ENCODE assay signal across 26 cellular contexts in the genomic region with DNA sequence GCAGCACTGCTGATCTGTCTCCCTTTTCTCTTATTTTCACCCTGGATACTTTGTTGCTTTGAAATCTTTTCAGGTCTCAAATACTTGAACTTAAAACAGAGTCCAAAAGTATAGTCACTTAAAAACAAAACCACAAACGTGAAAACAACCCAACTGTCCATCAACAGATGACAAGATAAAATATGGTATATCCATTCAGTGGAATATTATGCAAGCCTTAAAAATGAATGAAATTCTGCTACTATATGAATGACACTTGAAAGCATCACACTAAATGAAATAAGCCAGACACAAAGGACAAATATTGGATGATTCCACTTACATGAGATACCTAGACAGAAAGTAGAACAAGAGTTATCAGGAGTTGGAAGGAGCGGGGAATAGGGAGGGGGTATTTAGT. TPM values are rescaled to one million over a fixed set of nuclear protein-coding genes. Genes with fewer than 3 reads are reported as not detected.
A peak's percentile ranks its signal among the peaks of the same experiment; 100 is the strongest.
DNase-seq lines count a peak whose midpoint lies in the region; ATAC-seq, FAIRE-seq and TF ChIP-seq lines count a peak whose summit lies in the region.
"Had no signal": no experiment of that assay in that cellular context is flagged by ENCODE, and none has a peak within 500 bp of the region (broad histone marks: within the 10 kb centered on the region; RNA-seq: fewer than 3 reads in every experiment).

No MANE protein-coding gene starts in this region.

- no peak overlapping the region for H4K91ac ChIP-seq in H1 (replicated peaks; ENCODE audit: insufficient read length, low read length)

- H4K5ac ChIP-seq in H1 (ENCODE audit: insufficient read length, low read depth, low read length): no peak overlapping the region

- H3K79me1 ChIP-seq in H1 (ENCODE audit: low read depth, low read length): no peaks in the 10 kb centered on the region

- H3K18ac ChIP-seq in H1 (ENCODE audit: extremely low read depth, low read length): no peak overlapping the region

- H3K27ac ChIP-seq in HEK293 (ENCODE audit: extremely low read depth, low read depth, low read length) (no peak overlapping the region), H1 (ENCODE audit: low read depth, low read length) (no peak overlapping the region)
- H3K27ac ChIP-seq: BLaER1 had no signal

- H3K79me2 ChIP-seq in H1 (ENCODE audit: control insufficient read depth in 1 of 2, insufficient read depth in 2 of 2, low read length in 2 of 2): peaks cover 0 to 67% of the 10 kb centered on the region in 2 experiments; a peak in 3 of 4 replicates

- no peak overlapping the region for H3K14ac ChIP-seq in H1 (ENCODE audit: insufficient read length)

- H3K56ac ChIP-seq in H1 (replicated peaks; ENCODE audit: insufficient read length, low read depth, low read length): no peak overlapping the region

- TF ChIP-seq EP300 in H1 (IDR thresholded peaks at IDR 0.05; ENCODE audit: borderline replicate concordance in 1 of 2, low read depth in 2 of 2, low read length in 2 of 2): no peak

- H2BK5ac ChIP-seq in H1 (ENCODE audit: low read depth, low read length): no peak overlapping the region

- TF ChIP-seq CTCF in HEK293 (tag by site-specific recombination; IDR thresholded peaks at IDR 0.05) (no peak), WTC11 (IDR thresholded peaks at IDR 0.05) (no peak), H1 (IDR thresholded peaks at IDR 0.05; ENCODE audit: control extremely low read depth in 1 of 3, insufficient read depth in 1 of 3, low read depth in 1 of 3, low read length in 3 of 3) (no peak)

- FAIRE-seq in H1 (lab: Jason Lieb, UNC): no peak
- FAIRE-seq: A204.1, G401.6, GM12891, GM19239 had no signal

- H3K23ac ChIP-seq in H1 (ENCODE audit: insufficient read length): no peak overlapping the region

- ATAC-seq in WTC11: no peak
- ATAC-seq in esophagus mucosa: no peak

- no peak overlapping the region for H2AFZ ChIP-seq in H1 (ENCODE audit: low read length)

- H3K27ac Mint-ChIP-seq in WTC11: no peak overlapping the region
- H3K27ac Mint-ChIP-seq: CD14-positive monocyte; CD4-positive, alpha-beta memory T cell; CD8-positive, alpha-beta memory T cell had no signal

- H2BK12ac ChIP-seq in H1 (ENCODE audit: low read depth, low read length): no peak overlapping the region

- no peaks in the 10 kb centered on the region for H3K36me3 ChIP-seq in HEK293 (ENCODE audit: control insufficient read depth in 2 of 2, insufficient read depth in 1 of 2, low read length in 2 of 2)
- peaks cover 5 to 62% (median 25%) of the 10 kb centered on the region in 4 experiments; a peak in 7 of 8 replicates for H3K36me3 ChIP-seq in H1 (ENCODE audit: control insufficient read depth in 2 of 4, insufficient read depth in 4 of 4, low read length in 3 of 4)

- no peaks in the 10 kb centered on the region for H3K23me2 ChIP-seq in H1 (ENCODE audit: low read depth, low read length)

- H3K4me2 ChIP-seq in H1 (ENCODE audit: insufficient read depth in 1 of 2, low read depth in 2 of 2, low read length in 2 of 2): no peak overlapping the region
- H3K4me2 ChIP-seq: BLaER1 had no signal

- H3K4me3 ChIP-seq in HEK293 (ENCODE audit: low read depth, low read length) (no peak overlapping the region), H1 (ENCODE audit: extremely low read depth in 1 of 4, insufficient read depth in 2 of 4, low read depth in 3 of 4, low read length in 4 of 4) (no peak overlapping the region)
- H3K4me3 ChIP-seq: BLaER1 had no signal

- no peak overlapping the region for H2BK120ac ChIP-seq in H1 (replicated peaks; ENCODE audit: low read depth, low read length)

- H3K9me3 ChIP-seq in HEK293 (ENCODE audit: control insufficient read depth, insufficient read depth, low read depth, low read length) (no peaks in the 10 kb centered on the region), H1 (ENCODE audit: insufficient read depth in 2 of 2, low read depth in 1 of 2, low read length in 1 of 2) (peaks cover 0 to 5% of the 10 kb centered on the region in 2 experiments; a peak in 3 of 4 replicates)
- H3K9me3 ChIP-seq: BE2C had no signal

- peaks cover 17% of the 10 kb centered on the region for H3K9me3 Mint-ChIP-seq in WTC11

- no peak overlapping the region for H4K8ac ChIP-seq in H1 (ENCODE audit: extremely low read depth, insufficient read depth, low read length)

- 94 to 100% methylated on average over 1 to 2 of the region's 2 CpGs for WGBS in H1 (ENCODE audit: extremely low coverage in 1 of 2, insufficient coverage in 1 of 2, insufficient read length in 1 of 2, insufficient replicate concordance in 2 of 2, low coverage in 1 of 2, low lambda C conversion rate in 2 of 2, missing lambda C conversion rate in 1 of 2), 2 experiments

- H2BK20ac ChIP-seq in H1 (ENCODE audit: low read length): no peak overlapping the region

- DNase-seq in WTC11 (ENCODE audit: low spot score) (no peak), H1 (ENCODE audit: low read depth in 1 of 2, low spot score in 2 of 2) (no peak), DMS79 treated with DMSO at 0.1 percent for 48 hours (lab: John Stamatoyannopoulos, UW) (no peak)
- DNase-seq: 8988T; ACHN; BE2C; C1 segment of cervical spinal cord; CD4-positive, alpha-beta memory T cell; CD4-positive, CD25-positive, alpha-beta regulatory T cell; CD8-positive, alpha-beta memory T cell; COR-L47; DMS 273 treated with DMSO at 0.1 percent for 48 hours; DMS153; DMS53; DMS79; GF-D8 had no signal

- H3K4me1 ChIP-seq in HEK293 (ENCODE audit: control insufficient read depth, insufficient read depth, low read length): no peaks in the 10 kb centered on the region
- H3K4me1 ChIP-seq in H1 (replicated peaks in 1 of 4; ENCODE audit: control insufficient read depth in 3 of 4, insufficient read depth in 4 of 4, low read length in 3 of 4): no peaks in the 10 kb centered on the region
- H3K4me1 ChIP-seq: BE2C, BLaER1 had no signal

- peaks cover 2 to 8% of the 10 kb centered on the region in 2 experiments for H4K20me1 ChIP-seq in H1 (replicated peaks in 1 of 2; ENCODE audit: control insufficient read depth in 1 of 2, insufficient read depth in 2 of 2, low read length in 2 of 2)
- H4K20me1 ChIP-seq: BLaER1 had no signal

- peaks cover 81% of the 10 kb centered on the region for H3K36me3 Mint-ChIP-seq in WTC11

- TF ChIP-seq POLR2A in H1 (IDR thresholded peaks at IDR 0.05; ENCODE audit: control extremely low read depth in 1 of 2, low read depth in 2 of 2, low read length in 2 of 2): no peak

- no peak overlapping the region for H3K4ac ChIP-seq in H1 (replicated peaks; ENCODE audit: insufficient read length, low read depth, low read length)

- no peak for TF ChIP-seq RAD21 in H1 (IDR thresholded peaks at IDR 0.05 in 1 of 2, conservative IDR thresholded peaks at IDR 0.05 in 1 of 2; ENCODE audit: low read depth in 2 of 2, low read length in 2 of 2)

- H2BK15ac ChIP-seq in H1 (ENCODE audit: low read length): no peak overlapping the region

- no peaks in the 10 kb centered on the region for H3K27me3 ChIP-seq in H1 (replicated peaks in 1 of 4; ENCODE audit: control insufficient read depth in 3 of 4, extremely low read depth in 1 of 4, insufficient read depth in 3 of 4, low read length in 3 of 4)
- H3K27me3 ChIP-seq: BE2C, BLaER1 had no signal

- H3K4me1 Mint-ChIP-seq in WTC11: peaks cover 4% of the 10 kb centered on the region; the same call in 1 of the 2 replicates
- H3K4me1 Mint-ChIP-seq: CD14-positive monocyte; CD8-positive, alpha-beta memory T cell had no signal

- 0 out of 2 replicates have a peak, but pooled peaks cover 3% of the 10 kb centered on the region for H3K27me3 Mint-ChIP-seq in WTC11 (ENCODE audit: low read depth)
- H3K27me3 Mint-ChIP-seq: CD4-positive, alpha-beta memory T cell; CD4-positive, CD25-positive, alpha-beta regulatory T cell; CD8-positive, alpha-beta memory T cell had no signal

- CTCF ChIA-PET in HEK293 (lab: Yijun Ruan, JAX) (interaction anchor here (0.6 to 0.7 kb wide), 2 partner anchors 15 to 118 kb away, joined by 3 to 4 read pairs; no protein-coding TSS in a partner anchor), WTC11 (lab: Charles Lee) (no interaction called here), H1 (lab: Charles Lee; ENCODE audit: partially characterized antibody) (no interaction called here)

- H2AK5ac ChIP-seq in H1 (ENCODE audit: low read depth, low read length): no peak overlapping the region

- no peak overlapping the region for H3K4me3 Mint-ChIP-seq in WTC11
- H3K4me3 Mint-ChIP-seq: CD14-positive monocyte; CD4-positive, alpha-beta memory T cell; CD4-positive, CD25-positive, alpha-beta regulatory T cell; CD8-positive, alpha-beta memory T cell had no signal

- POLR2A ChIA-PET in HEK293 (lab: Yijun Ruan, JAX) (no interaction called here), WTC11 (lab: Charles Lee) (no interaction called here), H1 (lab: Charles Lee; ENCODE audit: partially characterized antibody) (interaction anchor here (12.8 kb wide), 1 partner anchor 12 kb away, joined by 57 read pairs; no protein-coding TSS in a partner anchor)

- H3K9ac ChIP-seq in H1 (replicated peaks in 1 of 4; ENCODE audit: extremely low read depth in 1 of 4, low read depth in 3 of 4, low read length in 3 of 4): no peak overlapping the region
- H3K9ac ChIP-seq: BLaER1 had no signal

TF ChIP-seq in HEK293, 187 proteins besides CTCF, POLR2A, EP300 and RAD21:
- TF ChIP-seq ZNF366 (tag by site-specific recombination; conservative IDR thresholded peaks at IDR 0.05) (no peak), ZNF146 (tag by site-specific recombination; IDR thresholded peaks at IDR 0.05) (peak; percentile 90)

TF ChIP-seq in WTC11, 78 proteins besides CTCF, POLR2A, EP300 and RAD21:
- TF ChIP-seq GTF2I (CRISPR knock-in tag; conservative IDR thresholded peaks at IDR 0.05) (0 out of 2 replicates have a peak, but pooled peaks have one; percentile 14), RELA (CRISPR knock-in tag; IDR thresholded peaks at IDR 0.05; ENCODE audit: borderline replicate concordance) (no peak)

TF ChIP-seq in H1, 55 proteins besides CTCF, POLR2A, EP300 and RAD21:
- TF ChIP-seq KDM1A (IDR thresholded peaks at IDR 0.05; ENCODE audit: borderline replicate concordance, low read length): peak; percentile 67; the same call in 1 of the 2 replicates
- TF ChIP-seq, protein P1, sequence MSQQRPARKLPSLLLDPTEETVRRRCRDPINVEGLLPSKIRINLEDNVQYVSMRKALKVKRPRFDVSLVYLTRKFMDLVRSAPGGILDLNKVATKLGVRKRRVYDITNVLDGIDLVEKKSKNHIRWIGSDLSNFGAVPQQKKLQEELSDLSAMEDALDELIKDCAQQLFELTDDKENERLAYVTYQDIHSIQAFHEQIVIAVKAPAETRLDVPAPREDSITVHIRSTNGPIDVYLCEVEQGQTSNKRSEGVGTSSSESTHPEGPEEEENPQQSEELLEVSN (IDR thresholded peaks at IDR 0.05): no peak

RNA-seq across cellular contexts. Expression of gene EFCAB10, which starts 44.7 kb away (rescaled TPM):
- total RNA-seq in WTC11 (2021) (3.0 to 3.2 TPM (median 3.0 TPM) in 3 replicates), esophagus mucosa (0.20 TPM)
- 3.1 TPM in 2 replicates for total RNA-seq in H1 (2021; fragmentation: NEBNext Ultra II Directional; extraction: Animal tissue kit (Norgen Biotek cat#: 25700))
- 0.52 and 0.80 TPM in 2 replicates for polyA plus RNA-seq in H1 (2011; rRNA removed)
- polyA plus RNA-seq in H1 (2011; cell fraction: cytosol; rRNA removed): 0.90 TPM
- polyA plus RNA-seq in H1 (2011; cell fraction: nucleus; rRNA removed): 0.41 TPM
- 1.2 to 2.7 TPM (median 2.5 TPM) in 4 replicates for polyA plus RNA-seq in H1 (2012, experiment 1 of 2)
- 0.43 TPM for polyA plus RNA-seq in H1 (2012, experiment 2 of 2)
- polyA plus RNA-seq in H1 (2013, experiment 1 of 2): 3.2 TPM
- 3.7 TPM for polyA plus RNA-seq in H1 (2013, experiment 2 of 2)
- polyA minus RNA-seq in H1 (2011; rRNA and poly(A)+ RNA removed): 0.80 and 1.1 TPM in 2 replicates
- 2.1 TPM for polyA minus RNA-seq in H1 (2011; cell fraction: cytosol; rRNA and poly(A)+ RNA removed)
- 0.70 TPM for polyA minus RNA-seq in H1 (2011; cell fraction: nucleus; rRNA and poly(A)+ RNA removed)
- total RNA-seq: A673; CD8-positive, alpha-beta memory T cell had no signal
- polyA plus RNA-seq: AG04450; CD14-positive monocyte; CD4-positive, alpha-beta memory T cell; CD4-positive, CD25-positive, alpha-beta regulatory T cell; CD8-positive, alpha-beta memory T cell had no signal
